In the genomic region with DNA sequence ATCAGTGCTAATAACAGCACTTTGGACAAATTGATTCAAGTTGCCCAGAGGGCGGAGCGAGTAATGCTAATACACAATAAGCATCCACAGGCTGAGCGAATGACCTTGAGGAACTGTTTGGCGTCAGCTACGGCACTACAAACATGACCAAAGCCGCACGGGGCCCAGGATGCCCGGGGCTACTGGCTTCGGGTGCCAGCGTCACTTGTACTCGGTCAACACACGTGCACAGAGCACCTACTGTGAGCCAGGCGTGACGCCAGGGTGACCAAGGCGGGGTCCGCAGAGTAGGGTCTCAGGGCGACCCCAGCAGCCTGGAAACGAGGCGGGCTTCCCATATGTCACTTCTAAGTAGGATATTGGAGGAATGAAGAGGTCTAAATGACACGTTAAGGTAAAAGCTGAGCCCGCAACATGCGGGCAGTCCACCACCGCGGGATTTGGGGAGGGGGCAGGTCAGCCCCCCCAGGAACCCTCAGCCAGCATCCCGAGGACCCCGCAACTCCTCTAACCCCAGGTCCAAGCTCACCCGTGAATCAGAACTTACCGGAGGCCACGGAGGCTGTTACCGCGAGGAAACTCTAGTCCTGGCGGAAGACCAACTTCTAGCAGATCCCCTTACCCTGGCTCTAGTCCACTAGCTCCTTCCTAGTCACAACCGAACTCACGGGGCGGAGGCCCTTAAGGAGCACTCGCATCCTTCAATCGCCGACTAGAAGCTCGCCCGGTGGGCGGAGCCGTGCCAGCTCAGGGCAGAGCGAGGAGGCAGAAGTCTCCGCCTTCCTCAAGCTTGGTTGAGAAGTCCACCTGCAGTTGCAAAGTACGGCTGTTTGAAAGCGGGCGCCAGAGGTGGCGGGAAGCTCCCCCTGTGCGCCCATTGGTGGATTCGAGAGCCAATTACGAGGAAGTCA, we compare ENCODE assay signal across 8 cellular contexts. TPM values are rescaled to one million over a fixed set of nuclear protein-coding genes. Genes with fewer than 3 reads are reported as not detected.
A peak's percentile ranks its signal among the peaks of the same experiment; 100 is the strongest.
DNase-seq lines count a peak whose midpoint lies in the region; ATAC-seq and TF ChIP-seq lines count a peak whose summit lies in the region.

CEP152 (minus strand) TSS at position 656 of the 911 bp plus-strand sequence. CDS start 5,420 bp downstream, outside the sequence.

- no peak for TF ChIP-seq CTCF in left lung (IDR thresholded peaks at IDR 0.05)

- ATAC-seq in GM19397 (IDR thresholded peaks at IDR 0.05; ENCODE audit: unreplicated experiment) (peak; percentile 98), HG03565 (IDR thresholded peaks at IDR 0.05; ENCODE audit: unreplicated experiment) (peak; percentile 97), left lung (peak; percentile 99)

- intact Hi-C loops in dendritic cell treated with granulocyte-macrophage colony-stimulating factor and Interleukin-4, amounts not matched to agents 40 ng/mL and 50 ng/mL, for 4 days (cut with micrococcal nuclease) = loop anchor here (2.0 to 5.0 kb wide), 2 partner anchors 810 to 1337 kb away; partner anchors contain the start of genes DTWD1 and FAM227B
- intact Hi-C loops in left lung (cut with DNase I) = no loop called here

- H3K27ac ChIP-seq in left lung = peak within 1 kb of the TSS; percentile 33 to 59

- peak within 1 kb of the TSS; percentile 86 for H3K4me3 Mint-ChIP-seq in dendritic cell treated with granulocyte-macrophage colony-stimulating factor and Interleukin-4, amounts not matched to agents 40 ng/mL and 50 ng/mL, for 4 days

- peak within 1 kb of the TSS; percentile 58 to 77 for H3K4me3 ChIP-seq in left lung

- no peaks in the 10 kb centered on the region for H3K9me3 ChIP-seq in left lung

- peaks cover 22% of the 10 kb centered on the region for H3K4me1 Mint-ChIP-seq in dendritic cell treated with granulocyte-macrophage colony-stimulating factor and Interleukin-4, amounts not matched to agents 40 ng/mL and 50 ng/mL, for 4 days (ENCODE audit: low read depth)

- peaks cover 8% of the 10 kb centered on the region for H3K36me3 Mint-ChIP-seq in dendritic cell treated with granulocyte-macrophage colony-stimulating factor and Interleukin-4, amounts not matched to agents 40 ng/mL and 50 ng/mL, for 4 days (ENCODE audit: low read depth)

- no peaks in the 10 kb centered on the region for H3K27me3 ChIP-seq in left lung

- H3K9me3 Mint-ChIP-seq in dendritic cell treated with granulocyte-macrophage colony-stimulating factor and Interleukin-4, amounts not matched to agents 40 ng/mL and 50 ng/mL, for 4 days = no peaks in the 10 kb centered on the region

- H3K27ac Mint-ChIP-seq in dendritic cell treated with granulocyte-macrophage colony-stimulating factor and Interleukin-4, amounts not matched to agents 40 ng/mL and 50 ng/mL, for 4 days = peak within 1 kb of the TSS; percentile 94

- H3K36me3 ChIP-seq in left lung = no peaks in the 10 kb centered on the region

- peaks cover 0 to 18% of the 10 kb centered on the region in 2 donors for H3K4me1 ChIP-seq in left lung

- peaks cover 3% of the 10 kb centered on the region for H3K27me3 Mint-ChIP-seq in dendritic cell treated with granulocyte-macrophage colony-stimulating factor and Interleukin-4, amounts not matched to agents 40 ng/mL and 50 ng/mL, for 4 days

- DNase-seq in CD1c-positive myeloid dendritic cell (ENCODE audit: extremely low spot score) (peak; percentile 99), NCI-H748 treated with DMSO at 0.1 percent for 48 hours (lab: John Stamatoyannopoulos, UW) (peak; percentile 92), left lung (peak; percentile 99)
- peak; percentile 96 for DNase-seq in activated CD4-positive, alpha-beta T cell treated with anti-CD3 and anti-CD28 coated beads, Interleukin-2, amount 50 U/mL, for 1 hour
- DNase-seq in stimulated activated CD4-positive, alpha-beta T cell treated with anti-CD3 and anti-CD28 coated beads, Interleukin-2, amount 100 ng/mL, for 4 hours (ENCODE audit: low read depth) = peak; percentile 97

RNA-seq across cellular contexts. Expression of gene CEP152, which starts in this region (rescaled TPM):
- total RNA-seq in left lung = 1 to 10 TPM; 4.1 to 6.6 TPM

Comparison
In these comparisons a context has a peak if more than half of its experiments do, and no peak if none do; other contexts are left out.
1. Peak in every context shown above with its lines: DNase-seq, ATAC-seq, H3K4me3 ChIP-seq and H3K27ac ChIP-seq.